In the genomic region with DNA sequence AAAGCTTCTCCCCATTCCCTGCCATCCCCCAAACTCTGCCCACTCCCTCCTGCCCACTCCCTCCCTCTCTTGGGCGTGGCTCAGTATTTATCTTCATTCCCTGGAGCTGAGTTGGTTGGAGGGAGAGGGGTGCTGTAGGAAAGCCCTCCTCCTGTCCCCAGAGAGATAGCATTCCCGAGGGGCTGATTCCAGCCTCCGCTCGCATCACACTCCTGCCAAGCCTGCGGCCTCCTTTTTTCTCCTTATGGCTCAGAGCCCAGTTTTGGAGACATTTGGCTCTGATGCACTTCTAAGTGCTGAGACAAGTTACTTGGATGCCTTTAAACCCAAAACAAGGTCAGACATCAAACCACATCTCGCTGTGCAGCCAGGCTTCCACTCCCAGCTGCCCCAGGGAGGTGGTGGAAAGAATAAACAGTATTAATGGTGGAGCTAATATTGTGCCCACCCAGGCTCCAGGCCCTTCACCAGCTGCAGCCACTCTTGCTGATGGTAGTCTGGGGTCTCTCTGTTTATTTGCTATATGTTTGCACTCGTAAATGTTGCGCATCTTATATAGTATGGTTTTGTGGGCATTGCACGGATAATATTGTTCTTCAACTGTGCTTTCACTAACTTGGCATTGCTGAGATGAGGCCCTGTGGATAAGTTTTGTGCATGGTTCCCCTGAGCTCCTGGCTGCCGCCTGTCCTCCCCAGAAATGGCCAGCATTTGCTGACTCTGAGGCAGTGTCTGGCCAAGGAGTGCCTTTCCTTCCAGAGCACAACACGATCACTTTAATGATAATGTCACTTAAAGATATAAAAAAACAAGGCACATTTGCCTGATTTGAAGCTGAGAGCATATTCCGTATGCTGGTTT, we compare ENCODE assay signal across 7 cellular contexts.
DNase-seq lines count a peak whose midpoint lies in the region; ATAC-seq, FAIRE-seq and TF ChIP-seq lines count a peak whose summit lies in the region.

No MANE protein-coding gene starts in this region.

- TF ChIP-seq CTCF in chondrocyte (IDR thresholded peaks at IDR 0.05): no peak

- peak overlapping the region; percentile 95 for H3K27ac Mint-ChIP-seq in chondrocyte (ENCODE audit: unreplicated experiment)

- ATAC-seq in GM19467 (IDR thresholded peaks at IDR 0.05; ENCODE audit: unreplicated experiment): no peak

- no peaks in the 10 kb centered on the region for H3K27me3 Mint-ChIP-seq in chondrocyte (ENCODE audit: low read depth)

- H3K27me3 ChIP-seq in MG63: no peaks in the 10 kb centered on the region

- peaks cover 43% of the 10 kb centered on the region for H3K4me1 Mint-ChIP-seq in chondrocyte (ENCODE audit: low read depth)

- no peaks in the 10 kb centered on the region for H3K36me3 ChIP-seq in MG63

- DNase-seq in MG63: peak; percentile 85
- DNase-seq in chondrocyte (ENCODE audit: low spot score): no peak
- DNase-seq in myocyte (ENCODE audit: low read depth): peak; percentile 92
- DNase-seq in urothelium cell line (ENCODE audit: low spot score): peak; percentile 72
- DNase-seq in KBM-7: no peak
- no peak for DNase-seq in NCI-H524 (lab: John Stamatoyannopoulos, UW)

- H3K36me3 Mint-ChIP-seq in chondrocyte (ENCODE audit: low read depth): no peaks in the 10 kb centered on the region

- peak; percentile 35 for FAIRE-seq in urothelium cell line (lab: Jason Lieb, UNC)

- no peak overlapping the region for H3K4me3 ChIP-seq in MG63

- no peaks in the 10 kb centered on the region for H3K9me3 ChIP-seq in MG63

- in situ Hi-C loops in KBM-7 (cut with MboI; ENCODE audit: low pct_unique_long_range_greater_than_20kb, low sequenced_read_pairs): no loop called here

- no peaks in the 10 kb centered on the region for H3K9me3 Mint-ChIP-seq in chondrocyte (ENCODE audit: low read depth)

- no peak overlapping the region for H3K4me3 Mint-ChIP-seq in chondrocyte (ENCODE audit: unreplicated experiment)

Comparison
In these comparisons a context has a peak if more than half of its experiments do, and no peak if none do; other contexts are left out.
1. DNase-seq: peak in MG63 (single experiment), myocyte (single experiment) and urothelium cell line (single experiment); none in chondrocyte (single experiment), KBM-7 (single experiment) and NCI-H524 (0 of 2).